Comparison of ENCODE assay signal across 11 cellular contexts in the genomic region with DNA sequence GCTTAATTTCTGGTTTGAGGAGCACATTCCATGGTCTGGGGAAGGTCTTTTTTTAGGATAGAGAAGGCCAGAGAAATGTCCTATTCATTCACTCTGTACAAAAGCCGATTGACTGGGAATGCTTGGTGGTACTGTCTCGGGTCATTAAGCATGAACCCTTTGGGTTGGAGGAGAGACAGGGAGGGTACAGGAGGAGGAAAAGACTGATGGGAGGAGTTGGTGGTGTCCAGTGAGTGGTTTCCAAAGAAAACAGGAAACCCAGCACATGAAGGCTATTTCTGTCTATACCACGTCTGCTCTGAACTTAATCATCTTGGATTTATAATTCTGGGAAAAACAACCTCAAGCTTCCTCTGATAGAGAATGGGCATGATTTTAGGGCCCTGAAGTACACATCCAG.
DNase-seq lines count a peak whose midpoint lies in the region; ATAC-seq and TF ChIP-seq lines count a peak whose summit lies in the region.
"Had no signal": no experiment of that assay in that cellular context is flagged by ENCODE, and none has a peak within 500 bp of the region (broad histone marks: within the 10 kb centered on the region; RNA-seq: fewer than 3 reads in every experiment).

No MANE protein-coding gene starts in this region.

- H3K14ac ChIP-seq in neuronal stem cell (ENCODE audit: low read length): no peak overlapping the region

- no peak overlapping the region for H3K9ac ChIP-seq in neuronal stem cell (ENCODE audit: low read depth, low read length, poor library complexity)

- no peak overlapping the region for H3K4me2 ChIP-seq in neuronal stem cell (ENCODE audit: insufficient read depth, low read length, poor library complexity, severe bottlenecking)

- H3K27me3 Mint-ChIP-seq in CD8-positive, alpha-beta T cell (ENCODE audit: low read depth): no peaks in the 10 kb centered on the region

- POLR2A ChIA-PET in CD8-positive, alpha-beta T cell (lab: Charles Lee): interaction anchor here (1.0 to 4.1 kb wide), 3 partner anchors 11 to 30 kb away, joined by 3 to 32 read pairs (median 3); no protein-coding TSS in a partner anchor

- H4K91ac ChIP-seq in neuronal stem cell (ENCODE audit: low read depth, low read length, poor library complexity): no peak overlapping the region

- TF ChIP-seq POLR2A in gastroesophageal sphincter (IDR thresholded peaks at IDR 0.05): no peak

- peaks cover 2% of the 10 kb centered on the region for H3K79me1 ChIP-seq in neuronal stem cell (ENCODE audit: low read depth, low read length)

- H3K18ac ChIP-seq in neuronal stem cell (ENCODE audit: low read length): no peak overlapping the region

- no peak overlapping the region for H3K4ac ChIP-seq in neuronal stem cell (ENCODE audit: low read length)

- H3K36me3 Mint-ChIP-seq in CD8-positive, alpha-beta T cell: peaks cover 7% of the 10 kb centered on the region

- TF ChIP-seq EP300 in gastroesophageal sphincter (IDR thresholded peaks at IDR 0.05): no peak

- no peak for ATAC-seq in CD8-positive, alpha-beta T cell
- ATAC-seq in gastroesophageal sphincter (no peak), HG03025 (IDR thresholded peaks at IDR 0.05; ENCODE audit: low FRiP score, unreplicated experiment) (no peak), GM19035 (IDR thresholded peaks at IDR 0.05; ENCODE audit: unreplicated experiment) (no peak)

- no CpG with 5 or more reads among the region's 3 CpGs for WGBS in neuronal stem cell (ENCODE audit: extremely low coverage in 2 of 2, insufficient read length in 2 of 2, insufficient replicate concordance in 1 of 2), 2 donors
- 57 to 63% methylated on average over 3 of the region's 3 CpGs for WGBS in gastroesophageal sphincter (ENCODE audit: low coverage in 1 of 2), 2 donors

- peaks cover 68% of the 10 kb centered on the region for H3K4me1 Mint-ChIP-seq in CD8-positive, alpha-beta T cell (ENCODE audit: low read depth)

- no peak overlapping the region for H2BK120ac ChIP-seq in neuronal stem cell (ENCODE audit: low read depth, low read length)

- peaks cover 58% of the 10 kb centered on the region for H3K4me1 ChIP-seq in CD8-positive, alpha-beta T cell (ENCODE audit: insufficient read depth, low read length)
- peaks cover 56% of the 10 kb centered on the region for H3K4me1 ChIP-seq in effector memory CD4-positive, alpha-beta T cell (ENCODE audit: control insufficient read depth, insufficient read depth, low read length, poor library complexity, severe bottlenecking)
- peaks cover 26 to 32% of the 10 kb centered on the region in 2 donors for H3K4me1 ChIP-seq in neuronal stem cell (ENCODE audit: control insufficient read depth in 2 of 2, insufficient read depth in 1 of 2, low read depth in 1 of 2, low read length in 2 of 2)
- H3K4me1 ChIP-seq in gastroesophageal sphincter: peaks cover 0 to 68% (median 9%) of the 10 kb centered on the region in 3 donors

- no peak overlapping the region for H3K23ac ChIP-seq in neuronal stem cell (ENCODE audit: low read depth, low read length, poor library complexity)

- H2BK15ac ChIP-seq in neuronal stem cell (ENCODE audit: low read length): no peak overlapping the region

- no peak overlapping the region for H2AK5ac ChIP-seq in neuronal stem cell (ENCODE audit: low read depth, low read length)

- no peaks in the 10 kb centered on the region for H3K9me3 ChIP-seq in CD8-positive, alpha-beta T cell (ENCODE audit: low read length)
- no peaks in the 10 kb centered on the region for H3K9me3 ChIP-seq in effector memory CD4-positive, alpha-beta T cell (ENCODE audit: control insufficient read depth, low read length)
- H3K9me3 ChIP-seq in neuronal stem cell (replicated peaks in 1 of 2; ENCODE audit: control insufficient read depth in 2 of 2, insufficient read depth in 1 of 2, low read depth in 1 of 2, low read length in 2 of 2): no peaks in the 10 kb centered on the region
- no peaks in the 10 kb centered on the region for H3K9me3 ChIP-seq in gastroesophageal sphincter

- intact Hi-C loops in CD8-positive, alpha-beta T cell (cut with DNase I, micrococcal nuclease): loop anchor here in 1 of 2 experiments (1.0 kb wide), 1 partner anchor 51 kb away; no protein-coding TSS in a partner anchor

- H3K27ac ChIP-seq in CD8-positive, alpha-beta T cell (ENCODE audit: low read depth, low read length): no peak overlapping the region
- H3K27ac ChIP-seq in effector memory CD4-positive, alpha-beta T cell (ENCODE audit: insufficient read depth, low read length, poor library complexity, severe bottlenecking): peak overlapping the region; percentile 49
- H3K27ac ChIP-seq in neuronal stem cell (replicated peaks; ENCODE audit: low read length) (peak overlapping the region; percentile 40), gastroesophageal sphincter (peak overlapping the region in 1 of 4 donors; percentile 61)

- no peak overlapping the region for H3K4me3 ChIP-seq in CD8-positive, alpha-beta T cell (ENCODE audit: low read depth, low read length)
- no peak overlapping the region for H3K4me3 ChIP-seq in effector memory CD4-positive, alpha-beta T cell (ENCODE audit: insufficient read depth, low read depth, low read length, poor library complexity, severe bottlenecking)
- H3K4me3 ChIP-seq in neuronal stem cell (ENCODE audit: low read length in 2 of 2) (no peak overlapping the region), gastroesophageal sphincter (no peak overlapping the region)
- H3K4me3 ChIP-seq: coronary artery had no signal

- CTCF ChIA-PET in CD8-positive, alpha-beta T cell (lab: Charles Lee): interaction anchor here (1.2 to 3.7 kb wide), 6 partner anchors 11 to 110 kb away, joined by 3 to 12 read pairs (median 4); no protein-coding TSS in a partner anchor

- no peak overlapping the region for H2AFZ ChIP-seq in neuronal stem cell (ENCODE audit: low read length)

- no peak for TF ChIP-seq CTCF in CD8-positive, alpha-beta T cell (IDR thresholded peaks at IDR 0.05)
- no peak for TF ChIP-seq CTCF in gastroesophageal sphincter (IDR thresholded peaks at IDR 0.05)

- H3K4me3 Mint-ChIP-seq in CD8-positive, alpha-beta T cell: no peak overlapping the region

- H4K8ac ChIP-seq in neuronal stem cell (ENCODE audit: low read depth, low read length): no peak overlapping the region

- no peak overlapping the region for H2BK5ac ChIP-seq in neuronal stem cell (ENCODE audit: low read length)

- H3K36me3 ChIP-seq in CD8-positive, alpha-beta T cell (ENCODE audit: insufficient read depth, low read length): no peaks in the 10 kb centered on the region
- H3K36me3 ChIP-seq in effector memory CD4-positive, alpha-beta T cell (ENCODE audit: control insufficient read depth, insufficient read depth, low read length): peaks cover 2% of the 10 kb centered on the region
- no peaks in the 10 kb centered on the region for H3K36me3 ChIP-seq in neuronal stem cell (replicated peaks in 1 of 2; ENCODE audit: control insufficient read depth in 2 of 2, insufficient read depth in 2 of 2, low read length in 2 of 2)
- H3K36me3 ChIP-seq in gastroesophageal sphincter: peaks cover 0 to 8% of the 10 kb centered on the region in 2 donors

- no peaks in the 10 kb centered on the region for H3K27me3 ChIP-seq in CD8-positive, alpha-beta T cell (ENCODE audit: insufficient read depth, low read length)
- H3K27me3 ChIP-seq in effector memory CD4-positive, alpha-beta T cell (replicated peaks; ENCODE audit: control insufficient read depth, insufficient read depth, low read length, poor library complexity, severe bottlenecking): no peaks in the 10 kb centered on the region
- H3K27me3 ChIP-seq in neuronal stem cell (ENCODE audit: control insufficient read depth in 3 of 3, insufficient read depth in 3 of 3, low read depth in 1 of 3, low read length in 3 of 3): no peaks in the 10 kb centered on the region
- H3K27me3 ChIP-seq in gastroesophageal sphincter: no peaks in the 10 kb centered on the region

- peak overlapping the region; percentile 97 for H3K27ac Mint-ChIP-seq in CD8-positive, alpha-beta T cell

- no peaks in the 10 kb centered on the region for H3K9me3 Mint-ChIP-seq in CD8-positive, alpha-beta T cell

- H2BK12ac ChIP-seq in neuronal stem cell (ENCODE audit: low read length): no peak overlapping the region

- DNase-seq in CD8-positive, alpha-beta T cell: no peak
- DNase-seq in M059J (ENCODE audit: low read depth) (peak; percentile 75), neuronal stem cell (ENCODE audit: low spot score) (no peak)
- DNase-seq in effector memory CD4-positive, alpha-beta T cell: no peak
- DNase-seq: DND-41, glutamatergic neuron, NCI-H1092 treated with DMSO at 0.1 percent for 48 hours had no signal
